ENCODE assay signal across 9 cellular contexts in the genomic region with DNA sequence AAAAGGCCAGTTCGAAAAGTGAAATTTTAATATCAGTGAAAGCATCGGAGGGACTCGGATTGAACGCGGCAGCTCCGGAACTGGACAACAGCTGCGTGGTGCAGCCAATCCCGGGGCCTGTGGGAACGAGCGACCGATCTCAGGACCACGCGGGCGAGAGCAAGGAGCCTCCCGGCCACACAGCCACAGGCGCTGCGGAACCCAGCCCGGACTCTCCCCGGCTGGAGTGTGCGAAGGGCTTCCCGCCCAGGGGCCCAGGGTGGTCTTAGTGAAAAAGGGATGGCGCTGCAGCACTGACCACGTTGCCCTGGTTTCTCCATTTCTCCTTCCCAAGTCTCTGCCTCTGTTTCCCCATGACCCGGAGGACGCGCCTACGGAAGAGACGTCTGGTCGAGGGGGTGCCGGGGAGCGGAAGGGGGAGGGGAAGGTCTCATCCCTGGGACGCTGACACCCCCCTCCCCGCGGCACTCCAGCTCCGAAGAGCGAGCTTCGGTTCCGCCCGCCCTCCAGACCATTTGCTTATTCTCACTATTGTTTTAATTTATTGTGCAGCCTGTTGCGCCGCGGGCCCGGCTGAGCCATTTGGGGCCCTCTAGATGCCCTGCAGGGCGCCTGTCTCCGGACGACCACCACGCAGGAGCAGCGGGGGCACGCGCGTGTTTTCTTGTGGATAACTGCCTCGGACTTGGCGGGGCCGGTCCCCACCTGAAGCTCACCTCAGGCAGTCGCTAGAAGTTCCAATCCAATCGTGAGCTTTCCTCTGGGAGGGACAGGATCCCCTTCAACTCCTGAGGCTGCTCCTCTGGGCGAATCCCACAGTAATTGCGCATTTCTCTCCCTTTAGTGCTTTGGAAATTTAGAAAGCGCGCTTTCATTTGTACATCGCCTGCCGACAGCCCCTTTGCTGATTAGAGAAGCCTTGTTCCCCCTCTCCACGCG.
A peak's percentile ranks its signal among the peaks of the same experiment; 100 is the strongest.
DNase-seq lines count a peak whose midpoint lies in the region; TF ChIP-seq lines count a peak whose summit lies in the region.
"Had no signal": no experiment of that assay in that cellular context is flagged by ENCODE, and none has a peak within 500 bp of the region (broad histone marks: within the 10 kb centered on the region; RNA-seq: fewer than 3 reads in every experiment).

No MANE protein-coding gene starts in this region.

- H3K27me3 ChIP-seq in cardiac muscle cell (peaks cover 88% of the 10 kb centered on the region), colonic mucosa (peaks cover 47% of the 10 kb centered on the region), vagina (no peaks in the 10 kb centered on the region), mammary epithelial cell (ENCODE audit: insufficient read depth, low read length) (peaks cover 63% of the 10 kb centered on the region)

- peak overlapping the region; percentile 28 for H3K4me3 ChIP-seq in cardiac muscle cell
- peak overlapping the region; percentile 24 for H3K4me3 ChIP-seq in colonic mucosa
- H3K4me3 ChIP-seq in vagina = peak overlapping the region; percentile 57 to 70
- no peak overlapping the region for H3K4me3 ChIP-seq in mammary epithelial cell (replicated peaks in 1 of 3; ENCODE audit: insufficient read depth in 1 of 3, low read depth in 2 of 3, low read length in 3 of 3)

- CTCF ChIA-PET in mammary epithelial cell (lab: Charles Lee; ENCODE audit: low non-redundant PET) = no interaction called here

- no peak for TF ChIP-seq CTCF in cardiac muscle cell (IDR thresholded peaks at IDR 0.05; ENCODE audit: low read depth, low read length)
- TF ChIP-seq CTCF in colonic mucosa (IDR thresholded peaks at IDR 0.05) = no peak
- no peak for TF ChIP-seq CTCF in vagina (IDR thresholded peaks at IDR 0.05)
- TF ChIP-seq CTCF in mammary epithelial cell (conservative IDR thresholded peaks at IDR 0.05 in 1 of 2, IDR thresholded peaks at IDR 0.05 in 1 of 2; ENCODE audit: extremely low read depth in 1 of 2, insufficient read depth in 1 of 2, low read depth in 1 of 2, low read length in 2 of 2) = no peak

- H3K4me1 ChIP-seq in cardiac muscle cell (ENCODE audit: low read depth) (peaks cover 6% of the 10 kb centered on the region), colonic mucosa (no peaks in the 10 kb centered on the region), vagina (peaks cover 23% of the 10 kb centered on the region), mammary epithelial cell (ENCODE audit: insufficient read depth, low read length) (peaks cover 7% of the 10 kb centered on the region)

- H3K36me3 ChIP-seq in cardiac muscle cell = no peaks in the 10 kb centered on the region
- H3K36me3 ChIP-seq in colonic mucosa = no peaks in the 10 kb centered on the region
- no peaks in the 10 kb centered on the region for H3K36me3 ChIP-seq in vagina
- H3K36me3 ChIP-seq in mammary epithelial cell (ENCODE audit: insufficient read depth, low read length) = no peaks in the 10 kb centered on the region

- peak in 1 of 2 donors; percentile 50 for DNase-seq in cardiac muscle cell (ENCODE audit: low read depth in 1 of 2, low spot score in 1 of 2)
- no peak for DNase-seq in cardiac septum (ENCODE audit: low spot score)
- no peak for DNase-seq in colonic mucosa
- peak; percentile 23 for DNase-seq in myocyte (ENCODE audit: low read depth)
- no peak for DNase-seq in vagina (ENCODE audit: extremely low spot score in 2 of 2)
- DNase-seq in GM19240 (ENCODE audit: insufficient read length, low spot score) = no peak
- no peak for DNase-seq in mammary epithelial cell
- DNase-seq in T-helper 9 cell = no peak
- DNase-seq: activated CD4-positive, CD25-positive, alpha-beta regulatory T cell treated with anti-CD3 and anti-CD28 coated beads, Interleukin-2, amount 50 U/mL, for 72 hours had no signal

- H3K9ac ChIP-seq in colonic mucosa (ENCODE audit: low read depth in 2 of 2, low read length in 2 of 2) (no peak overlapping the region), mammary epithelial cell (ENCODE audit: insufficient read depth, low read length) (no peak overlapping the region)

- no peak overlapping the region for H3K4me2 ChIP-seq in mammary epithelial cell (ENCODE audit: insufficient read depth, low read depth, low read length)

- no peaks in the 10 kb centered on the region for H4K20me1 ChIP-seq in mammary epithelial cell (ENCODE audit: insufficient read depth, low read length)

- H3K27ac ChIP-seq in cardiac muscle cell (no peak overlapping the region), colonic mucosa (peak overlapping the region; percentile 43), vagina (peak overlapping the region; percentile 98), mammary epithelial cell (ENCODE audit: insufficient read depth, low read depth, low read length) (no peak overlapping the region)

- peak in 1 of 2 donors; percentile 36 for TF ChIP-seq POLR2A in vagina (IDR thresholded peaks at IDR 0.05)

- dilution Hi-C loops in mammary epithelial cell (cut with HindIII; ENCODE audit: low sequenced_read_pairs) = no loop called here

- BruUV-seq in mammary epithelial cell (replicated peaks; lab: Mats Ljungman, UMichigan) = no TSS peak

- intact Hi-C loops in cardiac septum (cut with DNase I) (loop anchor here (5.0 kb wide), 1 partner anchor 413 kb away; a partner anchor contains a TSS), colonic mucosa (cut with DNase I) (loop anchor here (5.0 to 10.0 kb wide), 2 partner anchors 408 to 1685 kb away; no protein-coding TSS in a partner anchor), vagina (cut with DNase I) (loop anchor here (10.0 kb wide), 1 partner anchor 205 kb away; no protein-coding TSS in a partner anchor), mammary epithelial cell (cut with micrococcal nuclease) (loop anchor here (10.0 kb wide), 1 partner anchor 405 kb away; no protein-coding TSS in a partner anchor)

- 10% methylated on average over 31 of the region's 64 CpGs for WGBS in mammary epithelial cell (ENCODE audit: low coverage, missing lambda C conversion rate)

- in situ Hi-C loops in mammary epithelial cell (cut with MboI; ENCODE audit: low sequenced_read_pairs in 2 of 2) = loop anchor here (10.0 to 25.0 kb wide), 3 partner anchors 1035 to 1693 kb away; no protein-coding TSS in a partner anchor

- H2AFZ ChIP-seq in mammary epithelial cell (ENCODE audit: low read depth, low read length) = no peak overlapping the region

- no peaks in the 10 kb centered on the region for H3K79me2 ChIP-seq in mammary epithelial cell (ENCODE audit: insufficient read depth, low read length)

- no peaks in the 10 kb centered on the region for H3K9me3 ChIP-seq in cardiac muscle cell (ENCODE audit: low read depth)
- H3K9me3 ChIP-seq in colonic mucosa = no peaks in the 10 kb centered on the region
- no peaks in the 10 kb centered on the region for H3K9me3 ChIP-seq in vagina
- no peaks in the 10 kb centered on the region for H3K9me3 ChIP-seq in mammary epithelial cell (replicated peaks; ENCODE audit: insufficient read depth, low read length)

Comparison
In these comparisons a context has a peak if more than half of its experiments do, and no peak if none do; other contexts are left out.
1. H3K27ac ChIP-seq: peak in colonic mucosa (single experiment) and vagina (single experiment); none in cardiac muscle cell (single experiment) and mammary epithelial cell (single experiment).
2. H3K4me3 ChIP-seq: peak in cardiac muscle cell (single experiment), colonic mucosa (single experiment) and vagina (2 of 2); none in mammary epithelial cell (0 of 3).